8 cellular contexts compared by ENCODE assay signal in the genomic region with DNA sequence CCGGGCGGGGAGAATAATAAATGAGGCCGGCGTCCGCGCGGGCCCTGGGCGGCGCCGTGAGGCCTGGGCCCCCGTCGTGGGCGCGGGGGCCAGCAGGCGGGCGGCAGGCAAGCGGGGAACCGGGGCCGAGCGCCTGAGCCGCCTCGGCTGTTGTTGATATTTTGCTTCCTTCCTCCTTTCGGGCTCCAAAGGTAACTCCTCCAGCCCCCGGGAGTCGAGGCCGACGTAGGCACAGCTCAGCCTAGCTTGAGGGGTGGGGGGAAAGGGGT. TPM values are rescaled to one million over a fixed set of nuclear protein-coding genes. Genes with fewer than 3 reads are reported as not detected.
DNase-seq lines count a peak whose midpoint lies in the region; ATAC-seq and TF ChIP-seq lines count a peak whose summit lies in the region.

A gene (minus strand): TSS at position 198 of the 269 bp plus-strand sequence. CDS start 17,483 bp downstream, outside the sequence.

- H4K8ac ChIP-seq in mesenchymal stem cell (ENCODE audit: low read length) = peak within 1 kb of the TSS; percentile 99

- under 1% methylated on average over 23 of the region's 27 CpGs for WGBS in mesenchymal stem cell

- H3K36me3 ChIP-seq in mesenchymal stem cell (ENCODE audit: control insufficient read depth in 1 of 2, insufficient read depth in 2 of 2, low read depth in 1 of 2, low read length in 2 of 2) = peaks cover 0 to 4% of the 10 kb centered on the region in 2 experiments

- peak within 1 kb of the TSS; percentile 96 to 98 for H3K4ac ChIP-seq in mesenchymal stem cell (ENCODE audit: low read depth in 1 of 2, low read length in 2 of 2)

- TF ChIP-seq CTCF in GM12865 (IDR thresholded peaks at IDR 0.05; ENCODE audit: insufficient read depth, low read depth, low read length, missing control alignments) = no peak

- peak within 1 kb of the TSS; percentile 96 for H3K27ac ChIP-seq in mesenchymal stem cell (ENCODE audit: low read length, poor library complexity, severe bottlenecking)

- peak within 1 kb of the TSS; percentile 73 for H2AFZ ChIP-seq in mesenchymal stem cell (ENCODE audit: low read depth, low read length)

- peak within 1 kb of the TSS; percentile 97 for H3K9ac ChIP-seq in mesenchymal stem cell (ENCODE audit: low read length)

- H3K23ac ChIP-seq in mesenchymal stem cell (ENCODE audit: low read length in 2 of 2) = peak within 1 kb of the TSS in 1 of 2 experiments; percentile 84

- peak within 1 kb of the TSS; percentile 92 to 98 (median 97) for H3K27ac Mint-ChIP-seq in IgD-negative memory B cell
- peak within 1 kb of the TSS; percentile 99 for H3K27ac Mint-ChIP-seq in central memory CD8-positive, alpha-beta T cell (ENCODE audit: low read depth)

- H3K4me3 Mint-ChIP-seq in IgD-negative memory B cell = peak within 1 kb of the TSS; percentile 80 to 97 (median 92)
- peak within 1 kb of the TSS; percentile 87 for H3K4me3 Mint-ChIP-seq in central memory CD8-positive, alpha-beta T cell

- peak within 1 kb of the TSS; percentile 100 for H2BK120ac ChIP-seq in mesenchymal stem cell (ENCODE audit: low read depth, low read length)

- peaks cover 57% of the 10 kb centered on the region for H3K4me1 ChIP-seq in mesenchymal stem cell (ENCODE audit: control insufficient read depth, insufficient read depth, low read depth, low read length)

- H3K18ac ChIP-seq in mesenchymal stem cell (ENCODE audit: low read depth in 1 of 2, low read length in 2 of 2) = peak within 1 kb of the TSS; percentile 99

- no peaks in the 10 kb centered on the region for H3K36me3 Mint-ChIP-seq in IgD-negative memory B cell
- H3K36me3 Mint-ChIP-seq in central memory CD8-positive, alpha-beta T cell (ENCODE audit: insufficient read depth) = peaks cover 33% of the 10 kb centered on the region

- H3K27me3 ChIP-seq in mesenchymal stem cell (ENCODE audit: control insufficient read depth in 1 of 2, insufficient read depth in 1 of 2, low read length in 2 of 2) = no peaks in the 10 kb centered on the region

- peak within 1 kb of the TSS; percentile 100 for H2BK5ac ChIP-seq in mesenchymal stem cell (ENCODE audit: low read depth, low read length, poor library complexity, severe bottlenecking)

- no peaks in the 10 kb centered on the region for H3K9me3 Mint-ChIP-seq in IgD-negative memory B cell
- no peaks in the 10 kb centered on the region for H3K9me3 Mint-ChIP-seq in central memory CD8-positive, alpha-beta T cell

- H2AK5ac ChIP-seq in mesenchymal stem cell (ENCODE audit: low read length, severe bottlenecking) = peak within 1 kb of the TSS; percentile 53

- no peak for ATAC-seq in central memory CD8-positive, alpha-beta T cell (replicated peaks; ENCODE audit: extremely low read depth, poor library complexity, severe bottlenecking)
- no peak for ATAC-seq in activated CD4-positive, CD25-positive, alpha-beta regulatory T cell treated with anti-CD3 and anti-CD28 coated beads, Interleukin-2, amount 50 U/mL, for 24 hours
- ATAC-seq in HG02973 (IDR thresholded peaks at IDR 0.05; ENCODE audit: unreplicated experiment) = no peak
- no peak for ATAC-seq in HG03139 (IDR thresholded peaks at IDR 0.05; ENCODE audit: unreplicated experiment)

- no peaks in the 10 kb centered on the region for H3K9me3 ChIP-seq in mesenchymal stem cell (ENCODE audit: control insufficient read depth, low read length)

- H4K91ac ChIP-seq in mesenchymal stem cell (ENCODE audit: low read length) = peak within 1 kb of the TSS; percentile 100

- H3K4me3 ChIP-seq in GM12865 (ENCODE audit: low read depth, low read length) (peak within 1 kb of the TSS; percentile 80), mesenchymal stem cell (ENCODE audit: insufficient read depth in 1 of 2, low read depth in 1 of 2, low read length in 2 of 2) (peak within 1 kb of the TSS; percentile 87 to 92)

- peak within 1 kb of the TSS; percentile 98 for H3K4me2 ChIP-seq in mesenchymal stem cell (ENCODE audit: low read length, poor library complexity, severe bottlenecking)

- peaks cover 54 to 63% (median 63%) of the 10 kb centered on the region in 3 donors for H3K4me1 Mint-ChIP-seq in IgD-negative memory B cell
- peaks cover 77% of the 10 kb centered on the region for H3K4me1 Mint-ChIP-seq in central memory CD8-positive, alpha-beta T cell

- peak within 1 kb of the TSS; percentile 82 to 98 for H3K14ac ChIP-seq in mesenchymal stem cell (ENCODE audit: low read length in 2 of 2)

- peak within 1 kb of the TSS; percentile 89 for H2BK15ac ChIP-seq in mesenchymal stem cell (ENCODE audit: low read depth, poor library complexity, severe bottlenecking)

- no peak for DNase-seq in GM12865 (ENCODE audit: low read depth)
- no peak for DNase-seq in central memory CD8-positive, alpha-beta T cell (ENCODE audit: low spot score in 2 of 2)
- no peak for DNase-seq in mesenchymal stem cell
- no peak for DNase-seq in ureter (ENCODE audit: low spot score)

- peak within 1 kb of the TSS; percentile 98 for H2BK12ac ChIP-seq in mesenchymal stem cell (ENCODE audit: low read length in 2 of 2)

- peaks cover 2% of the 10 kb centered on the region for H3K27me3 Mint-ChIP-seq in IgD-negative memory B cell
- no peaks in the 10 kb centered on the region for H3K27me3 Mint-ChIP-seq in central memory CD8-positive, alpha-beta T cell

- no peaks in the 10 kb centered on the region for H3K79me1 ChIP-seq in mesenchymal stem cell (replicated peaks; ENCODE audit: low read length, poor library complexity, severe bottlenecking)

RNA-seq across cellular contexts. Expression of the gene that starts here (rescaled TPM):
- 16.2 TPM for polyA plus RNA-seq in IgD-negative memory B cell
- polyA plus RNA-seq in mesenchymal stem cell (2013, experiment 1 of 2) = 38.6 TPM
- polyA plus RNA-seq in mesenchymal stem cell (2013, experiment 2 of 2) = 34.2 TPM
- total RNA-seq in ureter = 55.3 TPM
